1 cellular context compared by ENCODE assay signal in the genomic region with DNA sequence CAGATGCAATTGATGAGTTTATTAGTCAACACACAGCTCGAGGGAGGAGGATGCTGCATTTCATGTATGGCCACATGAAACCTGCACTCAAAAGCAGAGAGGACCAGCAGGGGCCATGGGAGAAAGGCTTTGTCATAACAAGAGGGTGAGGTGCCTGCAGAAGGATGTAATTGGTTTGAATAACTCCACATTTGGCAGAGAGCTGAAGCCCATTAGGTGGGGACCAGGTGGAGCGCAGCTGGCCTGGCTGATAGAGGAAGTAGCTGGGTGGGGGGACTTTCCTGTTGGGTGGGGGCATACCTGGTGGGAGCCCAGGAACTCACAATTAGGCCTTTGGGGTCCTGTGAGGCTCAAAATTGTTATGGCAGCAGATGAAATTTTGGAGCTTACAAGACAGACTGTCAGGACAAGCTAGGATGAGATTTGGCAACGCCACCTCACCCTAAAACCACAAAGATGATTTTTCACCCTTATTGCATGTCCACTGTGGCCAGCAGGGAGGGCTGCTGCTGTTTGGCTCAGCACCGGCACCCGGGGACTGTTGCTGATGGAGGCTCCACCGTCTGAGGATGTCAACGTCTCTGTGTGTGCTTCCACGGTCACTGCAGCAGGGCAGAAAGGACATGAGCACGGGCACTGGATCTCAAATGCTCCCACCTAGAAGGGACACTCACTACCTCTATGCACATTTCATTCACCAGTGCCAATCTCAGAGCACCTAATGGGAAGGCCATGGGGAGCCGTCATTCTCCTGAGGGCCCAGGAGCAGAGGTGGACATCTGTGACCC.
TF ChIP-seq lines count a peak whose summit lies in the region.

No MANE protein-coding gene starts in this region.

TF ChIP-seq in K562, 482 proteins besides CTCF, POLR2A, EP300 and RAD21 (continued from another document):
- TF ChIP-seq, protein P1, sequence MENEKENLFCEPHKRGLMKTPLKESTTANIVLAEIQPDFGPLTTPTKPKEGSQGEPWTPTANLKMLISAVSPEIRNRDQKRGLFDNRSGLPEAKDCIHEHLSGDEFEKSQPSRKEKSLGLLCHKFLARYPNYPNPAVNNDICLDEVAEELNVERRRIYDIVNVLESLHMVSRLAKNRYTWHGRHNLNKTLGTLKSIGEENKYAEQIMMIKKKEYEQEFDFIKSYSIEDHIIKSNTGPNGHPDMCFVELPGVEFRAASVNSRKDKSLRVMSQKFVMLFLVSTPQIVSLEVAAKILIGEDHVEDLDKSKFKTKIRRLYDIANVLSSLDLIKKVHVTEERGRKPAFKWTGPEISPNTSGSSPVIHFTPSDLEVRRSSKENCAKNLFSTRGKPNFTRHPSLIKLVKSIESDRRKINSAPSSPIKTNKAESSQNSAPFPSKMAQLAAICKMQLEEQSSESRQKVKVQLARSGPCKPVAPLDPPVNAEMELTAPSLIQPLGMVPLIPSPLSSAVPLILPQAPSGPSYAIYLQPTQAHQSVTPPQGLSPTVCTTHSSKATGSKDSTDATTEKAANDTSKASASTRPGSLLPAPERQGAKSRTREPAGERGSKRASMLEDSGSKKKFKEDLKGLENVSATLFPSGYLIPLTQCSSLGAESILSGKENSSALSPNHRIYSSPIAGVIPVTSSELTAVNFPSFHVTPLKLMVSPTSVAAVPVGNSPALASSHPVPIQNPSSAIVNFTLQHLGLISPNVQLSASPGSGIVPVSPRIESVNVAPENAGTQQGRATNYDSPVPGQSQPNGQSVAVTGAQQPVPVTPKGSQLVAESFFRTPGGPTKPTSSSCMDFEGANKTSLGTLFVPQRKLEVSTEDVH (IDR thresholded peaks at IDR 0.05; ENCODE audit: low read depth, partially characterized antibody), result no peak
- TF ChIP-seq PTTG1 (tag; IDR thresholded peaks at IDR 0.05; ENCODE audit: low read depth) (no peak), ZNF561 (CRISPR knock-in tag; conservative IDR thresholded peaks at IDR 0.05) (no peak), RBM25 (IDR thresholded peaks at IDR 0.05; ENCODE audit: low read depth, low read length, severe bottlenecking) (no peak), NFIX (CRISPR knock-in tag; IDR thresholded peaks at IDR 0.05; ENCODE audit: low read depth) (no peak), POLR2H (tag; IDR thresholded peaks at IDR 0.05; ENCODE audit: low read depth) (no peak), NFYB (IDR thresholded peaks at IDR 0.05; ENCODE audit: extremely low read depth, insufficient read length) (no peak), TAL1 (IDR thresholded peaks at IDR 0.05) (no peak), SIN3B (IDR thresholded peaks at IDR 0.05; ENCODE audit: low read depth) (no peak), PPARD (CRISPR knock-in tag; IDR thresholded peaks at IDR 0.05) (no peak), HDAC1 (IDR thresholded peaks at IDR 0.05) (no peak), LCOR (CRISPR knock-in tag; IDR thresholded peaks at IDR 0.05) (no peak)
- TF ChIP-seq, protein P2, sequence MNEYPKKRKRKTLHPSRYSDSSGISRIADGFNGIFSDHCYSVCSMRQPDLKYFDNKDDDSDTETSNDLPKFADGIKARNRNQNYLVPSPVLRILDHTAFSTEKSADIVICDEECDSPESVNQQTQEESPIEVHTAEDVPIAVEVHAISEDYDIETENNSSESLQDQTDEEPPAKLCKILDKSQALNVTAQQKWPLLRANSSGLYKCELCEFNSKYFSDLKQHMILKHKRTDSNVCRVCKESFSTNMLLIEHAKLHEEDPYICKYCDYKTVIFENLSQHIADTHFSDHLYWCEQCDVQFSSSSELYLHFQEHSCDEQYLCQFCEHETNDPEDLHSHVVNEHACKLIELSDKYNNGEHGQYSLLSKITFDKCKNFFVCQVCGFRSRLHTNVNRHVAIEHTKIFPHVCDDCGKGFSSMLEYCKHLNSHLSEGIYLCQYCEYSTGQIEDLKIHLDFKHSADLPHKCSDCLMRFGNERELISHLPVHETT (CRISPR knock-in tag; conservative IDR thresholded peaks at IDR 0.05 in 1 of 2, IDR thresholded peaks at IDR 0.05 in 1 of 2), result no peak
- TF ChIP-seq, protein P3, sequence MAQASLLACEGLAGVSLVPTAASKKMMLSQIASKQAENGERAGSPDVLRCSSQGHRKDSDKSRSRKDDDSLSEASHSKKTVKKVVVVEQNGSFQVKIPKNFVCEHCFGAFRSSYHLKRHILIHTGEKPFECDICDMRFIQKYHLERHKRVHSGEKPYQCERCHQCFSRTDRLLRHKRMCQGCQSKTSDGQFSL (CRISPR knock-in tag; IDR thresholded peaks at IDR 0.05), result no peak
- TF ChIP-seq, protein P3 (tag; IDR thresholded peaks at IDR 0.05), result no peak
- TF ChIP-seq, protein P4, sequence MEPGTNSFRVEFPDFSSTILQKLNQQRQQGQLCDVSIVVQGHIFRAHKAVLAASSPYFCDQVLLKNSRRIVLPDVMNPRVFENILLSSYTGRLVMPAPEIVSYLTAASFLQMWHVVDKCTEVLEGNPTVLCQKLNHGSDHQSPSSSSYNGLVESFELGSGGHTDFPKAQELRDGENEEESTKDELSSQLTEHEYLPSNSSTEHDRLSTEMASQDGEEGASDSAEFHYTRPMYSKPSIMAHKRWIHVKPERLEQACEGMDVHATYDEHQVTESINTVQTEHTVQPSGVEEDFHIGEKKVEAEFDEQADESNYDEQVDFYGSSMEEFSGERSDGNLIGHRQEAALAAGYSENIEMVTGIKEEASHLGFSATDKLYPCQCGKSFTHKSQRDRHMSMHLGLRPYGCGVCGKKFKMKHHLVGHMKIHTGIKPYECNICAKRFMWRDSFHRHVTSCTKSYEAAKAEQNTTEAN (CRISPR knock-in tag; IDR thresholded peaks at IDR 0.05), result no peak
